In the genomic region with DNA sequence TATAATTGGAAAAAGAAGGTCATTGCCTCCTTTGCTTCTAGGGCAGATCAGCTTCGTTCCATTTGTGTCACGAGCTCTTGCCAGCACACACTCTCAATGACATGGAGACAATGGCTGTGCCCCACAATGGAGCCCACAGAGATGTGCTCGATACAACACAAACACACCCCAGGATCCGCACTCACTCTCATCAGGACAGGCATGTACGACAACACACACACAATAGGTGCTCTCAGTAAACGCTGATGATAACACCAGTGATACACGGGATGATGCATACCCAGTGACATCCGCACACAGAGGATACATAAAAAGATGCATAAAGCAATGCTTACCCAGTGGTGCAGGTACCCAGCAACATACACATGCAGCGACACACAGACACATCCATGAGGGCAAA, we compare ENCODE assay signal across 22 cellular contexts.
"Had no signal": no experiment of that assay in that cellular context is flagged by ENCODE, and none has a peak within 500 bp of the region (broad histone marks: within the 10 kb centered on the region; RNA-seq: fewer than 3 reads in every experiment).

No MANE protein-coding gene starts in this region.

- H3K27ac Mint-ChIP-seq: activated CD4-positive, alpha-beta T cell treated with anti-CD3 and anti-CD28 coated beads for 36 hours; activated naive CD8-positive, alpha-beta T cell treated with anti-CD3 and anti-CD28 coated beads for 36 hours; activated T-helper 1 cell treated with anti-CD3 and anti-CD28 coated beads, Interleukin-12 subunit alpha, Interleukin-12 subunit beta, Interleukin-2, Interleukin-4 antibody, amounts not matched to agents 30 ng/mL and 10 ng/mL and 1 ng/mL, durations not matched to agents 14 hours and 24 hours and 36 hours; stimulated activated naive CD8-positive, alpha-beta T cell treated with anti-CD3 and anti-CD28 coated beads, Interleukin-15, Interleukin-2, amounts not matched to agents 100 ng/mL and 50 ng/mL, for 24 hours had no signal

- H3K27me3 ChIP-seq: body of pancreas had no signal

- H3K4me3 Mint-ChIP-seq: activated CD4-positive, alpha-beta T cell treated with anti-CD3 and anti-CD28 coated beads for 36 hours; activated naive CD8-positive, alpha-beta T cell treated with anti-CD3 and anti-CD28 coated beads for 36 hours; activated T-helper 1 cell treated with anti-CD3 and anti-CD28 coated beads, Interleukin-12 subunit alpha, Interleukin-12 subunit beta, Interleukin-2, Interleukin-4 antibody, amounts not matched to agents 30 ng/mL and 10 ng/mL and 1 ng/mL, durations not matched to agents 14 hours and 24 hours and 36 hours; stimulated activated naive CD8-positive, alpha-beta T cell treated with anti-CD3 and anti-CD28 coated beads, Interleukin-15, Interleukin-2, amounts not matched to agents 100 ng/mL and 50 ng/mL, for 24 hours had no signal

- FAIRE-seq: colon had no signal

- H3K9me3 Mint-ChIP-seq: activated naive CD8-positive, alpha-beta T cell treated with anti-CD3 and anti-CD28 coated beads for 36 hours; activated T-helper 1 cell treated with anti-CD3 and anti-CD28 coated beads, Interleukin-12 subunit alpha, Interleukin-12 subunit beta, Interleukin-2, Interleukin-4 antibody, amounts not matched to agents 30 ng/mL and 10 ng/mL and 1 ng/mL, durations not matched to agents 14 hours and 24 hours and 36 hours; stimulated activated naive CD8-positive, alpha-beta T cell treated with anti-CD3 and anti-CD28 coated beads, Interleukin-15, Interleukin-2, amounts not matched to agents 100 ng/mL and 50 ng/mL, for 24 hours had no signal

- H3K27ac ChIP-seq: body of pancreas, left ventricle myocardium inferior, skin epidermis, tibial nerve, uterus had no signal

- ATAC-seq: activated CD4-positive, alpha-beta T cell treated with anti-CD3 and anti-CD28 coated beads for 36 hours; body of pancreas had no signal

- H3K36me3 Mint-ChIP-seq: activated naive CD8-positive, alpha-beta T cell treated with anti-CD3 and anti-CD28 coated beads for 36 hours had no signal

- H3K36me3 ChIP-seq: left ventricle myocardium inferior, tibial nerve, uterus, WERI-Rb-1 had no signal

- H3K9me3 ChIP-seq: body of pancreas, left ventricle myocardium inferior, tibial nerve, uterus had no signal

- DNase-seq: activated CD4-positive, alpha-beta T cell treated with anti-CD3 and anti-CD28 coated beads for 36 hours; activated CD4-positive, alpha-beta T cell treated with anti-CD3 and anti-CD28 coated beads, Interleukin-2, amount 50 U/mL, for 48 hours; activated naive CD8-positive, alpha-beta T cell treated with anti-CD3 and anti-CD28 coated beads for 36 hours; amygdala; body of pancreas; central memory CD4-positive, alpha-beta T cell; dorsolateral prefrontal cortex; foreskin melanocyte; head of caudate nucleus; kidney glomerular epithelial cell; left ventricle myocardium inferior; mammary epithelial cell; naive B cell; nucleus accumbens; right cardiac atrium; uterus; WERI-Rb-1 had no signal

- H3K4me3 ChIP-seq: body of pancreas, skin epidermis, tibial nerve, uterus had no signal
